20 cellular contexts compared by ENCODE assay signal in genomic region chr4:120509719-120510118, GRCh38.
"Had no signal": no experiment of that assay in that cellular context is flagged by ENCODE, and none has a peak within 500 bp of the region (broad histone marks: within the 10 kb centered on the region; RNA-seq: fewer than 3 reads in every experiment).

No MANE protein-coding gene starts in this region.

- H3K4me3 ChIP-seq: SJCRH30 had no signal

- H3K27me3 ChIP-seq: SJCRH30 had no signal

- ATAC-seq: SK-N-SH treated with all-trans-retinoic acid at 6 μM for 48 hours had no signal

- H3K4me1 ChIP-seq: SJCRH30 had no signal

- H3K9me3 ChIP-seq: SJCRH30 had no signal

- H3K27ac ChIP-seq: HL-60, SJCRH30 had no signal

- DNase-seq: KBM-7, NCI-H1092 treated with DMSO at 0.1 percent for 48 hours, NCI-H1436, NCI-H187, NCI-H2029, NCI-H2081 treated with DMSO at 0.1 percent for 48 hours, NCI-H2171, NCI-H226, NCI-H446, NCI-H510A, NCI-H524 treated with DMSO at 0.1 percent for 48 hours, NCI-H69, NCI-H774, RPMI8226, SHP77 treated with DMSO at 0.1 percent for 48 hours, SJCRH30 had no signal

- FAIRE-seq: HTR-8/SVneo, RCC 7860 had no signal

- H3K36me3 ChIP-seq: SJCRH30 had no signal
